30 cellular contexts compared by ENCODE assay signal in genomic region chrX:133706890-133707289, GRCh38.
A peak's percentile ranks its signal among the peaks of the same experiment; 100 is the strongest.
DNase-seq lines count a peak whose midpoint lies in the region; ATAC-seq, FAIRE-seq and TF ChIP-seq lines count a peak whose summit lies in the region.
"Had no signal": no experiment of that assay in that cellular context is flagged by ENCODE, and none has a peak within 500 bp of the region (broad histone marks: within the 10 kb centered on the region; RNA-seq: fewer than 3 reads in every experiment).

No MANE protein-coding gene starts in this region.

- H2AFZ ChIP-seq in HepG2 (ENCODE audit: low read length): no peak overlapping the region

- no peak overlapping the region for H3K4me2 ChIP-seq in HepG2 (ENCODE audit: low read depth, low read length)
- H3K4me2 ChIP-seq: A549; BLaER1; BLaER1 treated with 17β-estradiol and CSF1 and Interleukin-3, amounts not matched to agents 10 nM and 100 nM had no signal

- H3K4me3 ChIP-seq in HepG2 (replicated peaks in 1 of 3; ENCODE audit: insufficient read depth in 1 of 3, low read depth in 2 of 3, low read length in 3 of 3) (no peak overlapping the region), right lobe of liver (no peak overlapping the region), HEK293 (ENCODE audit: low read depth, low read length) (no peak overlapping the region)
- H3K4me3 ChIP-seq: A549; BLaER1; BLaER1 treated with 17β-estradiol and CSF1 and Interleukin-3, amounts not matched to agents 10 nM and 100 nM had no signal

- DNase-seq in HepG2 (ENCODE audit: low spot score): no peak
- no peak for DNase-seq in right lobe of liver
- DNase-seq in stimulated activated CD4-positive, alpha-beta T cell treated with anti-CD3 and anti-CD28 coated beads, Interleukin-1b, Interleukin-23, amount 100 ng/mL, for 48 hours: no peak
- DNase-seq: 8988T; ACHN; AML-193; BE2C; C1 segment of cervical spinal cord; Caco-2; Calu3; CD4-positive, alpha-beta memory T cell; CD4-positive, alpha-beta T cell; CD4-positive, CD25-positive, alpha-beta regulatory T cell; CD8-positive, alpha-beta memory T cell; CD8-positive, alpha-beta T cell; COR-L47; DMS 273 treated with DMSO at 0.1 percent for 48 hours; DMS153; DMS53; DMS79; DMS79 treated with DMSO at 0.1 percent for 48 hours; DND-41; EL had no signal

- intact Hi-C loops in HepG2 (cut with micrococcal nuclease; ENCODE audit: unreplicated experiment): no loop called here
- intact Hi-C loops in right lobe of liver (cut with DNase I): no loop called here

- no peak overlapping the region for H3K9ac ChIP-seq in HepG2 (ENCODE audit: insufficient read depth, low read depth, low read length)
- H3K9ac ChIP-seq: BLaER1; BLaER1 treated with 17β-estradiol and CSF1 and Interleukin-3, amounts not matched to agents 10 nM and 100 nM had no signal

- CTCF ChIA-PET in HepG2 (lab: Yijun Ruan, JAX; ENCODE audit: low intra/inter-chr PET ratio, low total read pairs) (no interaction called here), HEK293 (lab: Yijun Ruan, JAX) (no interaction called here)

- POLR2A ChIA-PET in HepG2 (lab: Yijun Ruan, JAX) (no interaction called here), HEK293 (lab: Yijun Ruan, JAX) (no interaction called here)

- TF ChIP-seq EP300 in HepG2 (IDR thresholded peaks at IDR 0.05; ENCODE audit: low read depth in 2 of 2, low read length in 2 of 2) (no peak), HepG2 (CRISPR knock-in tag; IDR thresholded peaks at IDR 0.05; ENCODE audit: borderline replicate concordance) (no peak)

- WGBS in HepG2 (ENCODE audit: low lambda C conversion rate): 94% methylated on average over 1 of the region's 1 CpG
- WGBS in right lobe of liver (ENCODE audit: insufficient coverage, low coverage, low lambda C conversion rate, missing lambda C conversion rate): 89% methylated on average over 1 of the region's 1 CpG

- no peak for FAIRE-seq in HepG2 (lab: Jason Lieb, UNC)
- FAIRE-seq: A204.1, D721Med had no signal

- H3K36me3 ChIP-seq in HepG2 (replicated peaks in 1 of 2; ENCODE audit: control insufficient read depth in 1 of 2, insufficient read depth in 2 of 2, low read length in 2 of 2) (peaks cover 1 to 15% of the 10 kb centered on the region in 2 experiments; a peak in 3 of 5 replicates), right lobe of liver (no peaks in the 10 kb centered on the region), HEK293 (ENCODE audit: control insufficient read depth in 2 of 2, insufficient read depth in 1 of 2, low read length in 2 of 2) (no peaks in the 10 kb centered on the region)
- H3K36me3 ChIP-seq: BE2C; BLaER1; BLaER1 treated with 17β-estradiol and CSF1 and Interleukin-3, amounts not matched to agents 10 nM and 100 nM had no signal

- TF ChIP-seq POLR2A in HepG2 (IDR thresholded peaks at IDR 0.05; ENCODE audit: insufficient read depth in 1 of 2, low read depth in 2 of 2, low read length in 2 of 2) (no peak), right lobe of liver (IDR thresholded peaks at IDR 0.05) (no peak)

- BruUV-seq in HepG2 (replicated peaks; lab: Mats Ljungman, UMichigan): no TSS peak

- no peak for TF ChIP-seq RAD21 in HepG2 (CRISPR knock-in tag; IDR thresholded peaks at IDR 0.05)

- no peaks in the 10 kb centered on the region for H3K4me1 ChIP-seq in HepG2 (ENCODE audit: insufficient read depth, low read length)
- H3K4me1 ChIP-seq in right lobe of liver: no peaks in the 10 kb centered on the region
- no peaks in the 10 kb centered on the region for H3K4me1 ChIP-seq in HEK293 (ENCODE audit: control insufficient read depth, insufficient read depth, low read length)
- H3K4me1 ChIP-seq: A549; BE2C; BLaER1; BLaER1 treated with 17β-estradiol and CSF1 and Interleukin-3, amounts not matched to agents 10 nM and 100 nM; Caco-2 had no signal

- no peak for ATAC-seq in HepG2
- ATAC-seq in right lobe of liver: no peak
- ATAC-seq: A549; CD8-positive, alpha-beta T cell had no signal

- H3K79me2 ChIP-seq in HepG2 (ENCODE audit: insufficient read depth, low read length): peaks cover 60% of the 10 kb centered on the region

- H3K9me3 ChIP-seq in HepG2 (ENCODE audit: low read length) (no peaks in the 10 kb centered on the region), right lobe of liver (no peaks in the 10 kb centered on the region), HEK293 (ENCODE audit: control insufficient read depth, insufficient read depth, low read depth, low read length) (no peaks in the 10 kb centered on the region)
- H3K9me3 ChIP-seq: A549, BE2C, Caco-2 had no signal

- TF ChIP-seq CTCF in HepG2 (CRISPR knock-in tag; IDR thresholded peaks at IDR 0.05) (no peak), right lobe of liver (IDR thresholded peaks at IDR 0.05) (no peak), HEK293 (tag by site-specific recombination; IDR thresholded peaks at IDR 0.05) (no peak)

- in situ Hi-C loops in HepG2 (cut with HindIII; ENCODE audit: extremely low pct_ligation_motif_present, low pct_unique_long_range_greater_than_20kb): no loop called here

- H3K27me3 ChIP-seq in HepG2 (ENCODE audit: control insufficient read depth in 1 of 2, insufficient read depth in 2 of 2, low read length in 2 of 2) (no peaks in the 10 kb centered on the region), right lobe of liver (peaks cover 0 to 4% of the 10 kb centered on the region in 2 donors)
- H3K27me3 ChIP-seq: BE2C had no signal

- H3K27ac ChIP-seq in HepG2 (ENCODE audit: extremely low read length, insufficient read depth, low read length): no peak overlapping the region
- H3K27ac ChIP-seq in right lobe of liver: no peak overlapping the region
- H3K27ac ChIP-seq in HEK293 (ENCODE audit: extremely low read depth, low read depth, low read length): no peak overlapping the region
- H3K27ac ChIP-seq: A549; BLaER1; BLaER1 treated with 17β-estradiol and CSF1 and Interleukin-3, amounts not matched to agents 10 nM and 100 nM; C4-2B had no signal

- H4K20me1 ChIP-seq in HepG2 (ENCODE audit: insufficient read depth, low read length): peaks cover 87% of the 10 kb centered on the region
- H4K20me1 ChIP-seq: BLaER1 treated with 17β-estradiol and CSF1 and Interleukin-3, amounts not matched to agents 10 nM and 100 nM had no signal

TF ChIP-seq in HepG2, 621 proteins besides CTCF, POLR2A, EP300 and RAD21:
- TF ChIP-seq NFATC3 (CRISPR knock-in tag; IDR thresholded peaks at IDR 0.05) (no peak), ZNF598 (CRISPR knock-in tag; IDR thresholded peaks at IDR 0.05; ENCODE audit: borderline replicate concordance) (no peak), RBM22 (optimal IDR thresholded peaks at IDR 0.05; ENCODE audit: low read length) (peak; percentile 94), ZNF276 (CRISPR knock-in tag; IDR thresholded peaks at IDR 0.05; ENCODE audit: low read depth) (no peak)
TF ChIP-seq in HepG2: peak in this region for 1.

TF ChIP-seq in HEK293, 187 proteins besides CTCF, POLR2A, EP300 and RAD21:
- TF ChIP-seq ZNF146 (tag by site-specific recombination; IDR thresholded peaks at IDR 0.05) (peak; percentile 39), ZNF221 (tag by site-specific recombination; IDR thresholded peaks at IDR 0.05; ENCODE audit: borderline replicate concordance) (no peak)
